19 cellular contexts compared by ENCODE assay signal in the genomic region with DNA sequence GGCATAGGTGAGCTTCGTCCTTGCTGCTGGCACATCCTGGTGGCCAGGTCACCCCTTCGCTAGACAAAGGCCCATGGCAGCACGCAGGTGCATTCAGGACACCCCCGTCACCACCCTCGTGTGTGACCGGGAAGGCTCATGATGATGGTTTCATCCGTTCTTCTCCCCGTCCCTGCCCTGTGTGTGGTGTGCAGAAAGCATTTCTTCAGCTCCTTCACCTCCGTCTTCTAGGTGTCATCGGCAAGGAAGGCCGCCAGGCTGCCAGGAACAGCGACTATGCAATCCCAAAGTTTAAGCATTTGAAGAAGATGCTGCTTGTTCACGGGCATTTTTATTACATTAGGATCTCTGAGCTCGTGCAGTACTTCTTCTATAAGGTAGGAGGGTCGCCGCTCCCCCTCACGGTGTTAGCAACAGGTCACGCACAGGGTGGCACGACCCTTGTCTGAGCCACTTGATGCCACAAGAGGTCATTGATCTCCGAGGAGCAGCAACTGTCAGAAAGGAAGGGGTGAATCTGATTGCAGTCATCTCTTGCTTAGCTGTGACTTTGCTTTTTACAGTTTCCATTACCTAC.
"Had no signal": no experiment of that assay in that cellular context is flagged by ENCODE, and none has a peak within 500 bp of the region (broad histone marks: within the 10 kb centered on the region; RNA-seq: fewer than 3 reads in every experiment).

No MANE protein-coding gene starts in this region.

- H3K9me3 ChIP-seq: heart left ventricle, ovary, tibial artery had no signal

- H3K4me3 Mint-ChIP-seq: dendritic cell treated with granulocyte-macrophage colony-stimulating factor and Interleukin-4, amounts not matched to agents 40 ng/mL and 50 ng/mL, for 4 days; effector memory CD8-positive, alpha-beta T cell; stimulated activated effector memory CD8-positive, alpha-beta T cell treated with anti-CD3 and anti-CD28 coated beads, Interleukin-12 subunit alpha, Interleukin-12 subunit beta, amount 100 ng/mL, for 72 hours had no signal

- H3K4me1 ChIP-seq: tibial artery had no signal

- H3K36me3 ChIP-seq: ovary had no signal

- H3K9me3 Mint-ChIP-seq: dendritic cell treated with granulocyte-macrophage colony-stimulating factor and Interleukin-4, amounts not matched to agents 40 ng/mL and 50 ng/mL, for 4 days; effector memory CD8-positive, alpha-beta T cell; stimulated activated effector memory CD8-positive, alpha-beta T cell treated with anti-CD3 and anti-CD28 coated beads, Interleukin-12 subunit alpha, Interleukin-12 subunit beta, amount 100 ng/mL, for 72 hours had no signal

- ATAC-seq: effector memory CD8-positive, alpha-beta T cell; heart left ventricle; right cardiac atrium; stimulated activated effector memory CD8-positive, alpha-beta T cell treated with anti-CD3 and anti-CD28 coated beads, Interleukin-12 subunit alpha, Interleukin-12 subunit beta, amount 100 ng/mL, for 72 hours; stimulated activated naive CD8-positive, alpha-beta T cell treated with anti-CD3 and anti-CD28 coated beads, Interleukin-15, Interleukin-2, amounts not matched to agents 100 U/mL and 50 U/mL, for 24 hours had no signal

- DNase-seq: effector memory CD8-positive, alpha-beta T cell; erythroblast; foreskin melanocyte; heart left ventricle; hippocampal formation; kidney glomerular epithelial cell; midbrain; ovary; right cardiac atrium; stimulated activated CD4-positive, alpha-beta T cell treated with anti-CD3 and anti-CD28 coated beads, Interleukin-4, amount 100 ng/mL, for 1 hour; stimulated activated CD8-positive, alpha-beta memory T cell treated with anti-CD3 and anti-CD28 coated beads, Interleukin-4, amount 100 ng/mL, for 48 hours; stimulated activated naive CD8-positive, alpha-beta T cell treated with anti-CD3 and anti-CD28 coated beads, Interleukin-15, Interleukin-2, amounts not matched to agents 100 U/mL and 50 U/mL, for 24 hours; tibial artery had no signal

- H3K4me1 Mint-ChIP-seq: stimulated activated effector memory CD8-positive, alpha-beta T cell treated with anti-CD3 and anti-CD28 coated beads, Interleukin-12 subunit alpha, Interleukin-12 subunit beta, amount 100 ng/mL, for 72 hours had no signal

- H3K4me3 ChIP-seq: cardiac muscle cell, heart left ventricle, ovary, smooth muscle cell, tibial artery had no signal

- H3K27ac ChIP-seq: cardiac muscle cell, heart left ventricle, ovary, tibial artery had no signal

- H3K27ac Mint-ChIP-seq: dendritic cell treated with granulocyte-macrophage colony-stimulating factor and Interleukin-4, amounts not matched to agents 40 ng/mL and 50 ng/mL, for 4 days; effector memory CD8-positive, alpha-beta T cell; progenitor cell of endocrine pancreas; stimulated activated effector memory CD8-positive, alpha-beta T cell treated with anti-CD3 and anti-CD28 coated beads, Interleukin-12 subunit alpha, Interleukin-12 subunit beta, amount 100 ng/mL, for 72 hours had no signal

- H3K27me3 ChIP-seq: cardiac muscle cell, heart left ventricle, ovary, tibial artery had no signal

- H3K4me2 ChIP-seq: smooth muscle cell had no signal

- H3K27me3 Mint-ChIP-seq: dendritic cell treated with granulocyte-macrophage colony-stimulating factor and Interleukin-4, amounts not matched to agents 40 ng/mL and 50 ng/mL, for 4 days; effector memory CD8-positive, alpha-beta T cell; progenitor cell of endocrine pancreas had no signal

- FAIRE-seq: colon had no signal
